10 cellular contexts compared by ENCODE assay signal in genomic region chr21:21200939-21201610, GRCh38.
A peak's percentile ranks its signal among the peaks of the same experiment; 100 is the strongest.
DNase-seq lines count a peak whose midpoint lies in the region; ATAC-seq, FAIRE-seq and TF ChIP-seq lines count a peak whose summit lies in the region.
"Had no signal": no experiment of that assay in that cellular context is flagged by ENCODE, and none has a peak within 500 bp of the region (broad histone marks: within the 10 kb centered on the region; RNA-seq: fewer than 3 reads in every experiment).

No MANE protein-coding gene starts in this region.

- ATAC-seq in GM21381 (IDR thresholded peaks at IDR 0.05; ENCODE audit: unreplicated experiment) (peak; percentile 58), gastrocnemius medialis (no peak)

- intact Hi-C loops in gastrocnemius medialis (cut with DNase I; ENCODE audit: low total_unique reads): no loop called here

- H3K27ac ChIP-seq in SJSA1 (peak overlapping the region; percentile 90), gastrocnemius medialis (peak overlapping the region; percentile 13 to 56 (median 23)), small intestine (ENCODE audit: low read depth in 1 of 2, low read length in 1 of 2) (peak overlapping the region in 1 of 2 donors; percentile 74)
- H3K27ac ChIP-seq: SK-N-MC had no signal

- H3K27me3 ChIP-seq in SJSA1 (replicated peaks): no peaks in the 10 kb centered on the region
- no peaks in the 10 kb centered on the region for H3K27me3 ChIP-seq in gastrocnemius medialis
- no peaks in the 10 kb centered on the region for H3K27me3 ChIP-seq in small intestine (ENCODE audit: control insufficient read depth in 2 of 2, insufficient read depth in 2 of 2, low read length in 2 of 2)

- H3K4me3 ChIP-seq in SJSA1: 0 out of 2 replicates have a peak overlapping the region, but pooled peaks have one; percentile 6
- H3K4me3 ChIP-seq in fibroblast of the aortic adventitia (ENCODE audit: low read depth, low read length): peak overlapping the region; percentile 39
- peak overlapping the region; percentile 21 to 44 (median 26) for H3K4me3 ChIP-seq in gastrocnemius medialis
- no peak overlapping the region for H3K4me3 ChIP-seq in small intestine (ENCODE audit: low read depth in 1 of 2, low read length in 2 of 2)
- H3K4me3 ChIP-seq: SK-N-MC had no signal

- 48 to 50% (median 48%) methylated on average over 5 of the region's 5 CpGs for WGBS in small intestine, 3 donors

- H3K4me1 ChIP-seq in SJSA1 (replicated peaks): peaks cover 18% of the 10 kb centered on the region
- peaks cover 0 to 5% of the 10 kb centered on the region in 2 donors for H3K4me1 ChIP-seq in gastrocnemius medialis
- no peaks in the 10 kb centered on the region for H3K4me1 ChIP-seq in small intestine (ENCODE audit: control insufficient read depth in 2 of 2, insufficient read depth in 1 of 2, low read depth in 1 of 2, low read length in 1 of 2)

- no peak for FAIRE-seq in small intestine (lab: Jason Lieb, UNC)

- no peak for TF ChIP-seq POLR2A in gastrocnemius medialis (IDR thresholded peaks at IDR 0.05)

- TF ChIP-seq CTCF in fibroblast of the aortic adventitia (IDR thresholded peaks at IDR 0.05; ENCODE audit: insufficient read depth, low read length): no peak
- TF ChIP-seq CTCF in gastrocnemius medialis (IDR thresholded peaks at IDR 0.05 in 4 of 5, conservative IDR thresholded peaks at IDR 0.05 in 1 of 5): no peak

- H3K36me3 ChIP-seq in SJSA1 (no peaks in the 10 kb centered on the region), gastrocnemius medialis (no peaks in the 10 kb centered on the region), small intestine (ENCODE audit: control insufficient read depth in 2 of 2, insufficient read depth in 2 of 2, low read length in 2 of 2) (no peaks in the 10 kb centered on the region)

- H3K9me3 ChIP-seq in SJSA1 (replicated peaks) (no peaks in the 10 kb centered on the region), gastrocnemius medialis (no peaks in the 10 kb centered on the region), small intestine (ENCODE audit: control insufficient read depth, low read depth) (peaks cover 1% of the 10 kb centered on the region)

- DNase-seq in SJSA1 (ENCODE audit: low read depth in 1 of 2, low spot score in 2 of 2): peak in 1 of 2 experiments; percentile 51
- peak; percentile 65 for DNase-seq in fibroblast of the aortic adventitia (ENCODE audit: low read depth)
- no peak for DNase-seq in gastrocnemius medialis
- no peak for DNase-seq in small intestine
- DNase-seq in DMS 273 (lab: John Stamatoyannopoulos, UW; ENCODE audit: unreplicated experiment): no peak
- DNase-seq in NCI-H2081 (lab: John Stamatoyannopoulos, UW): no peak
- DNase-seq: activated effector memory CD4-positive, alpha-beta T cell treated with Interleukin-2 at 50 U/mL for 16 hours; NCI-H1417 had no signal

- in situ Hi-C loops in gastrocnemius medialis (cut with MboI; ENCODE audit: low sequenced_read_pairs in 4 of 4): no loop called here

Comparison
In these comparisons a context has a peak if more than half of its experiments do, and no peak if none do; other contexts are left out.
1. H3K4me3 ChIP-seq: peak in SJSA1 (single experiment), fibroblast of the aortic adventitia (single experiment) and gastrocnemius medialis (4 of 4); none in small intestine (0 of 2).